Comparison of ENCODE assay signal across 11 cellular contexts in the genomic region with DNA sequence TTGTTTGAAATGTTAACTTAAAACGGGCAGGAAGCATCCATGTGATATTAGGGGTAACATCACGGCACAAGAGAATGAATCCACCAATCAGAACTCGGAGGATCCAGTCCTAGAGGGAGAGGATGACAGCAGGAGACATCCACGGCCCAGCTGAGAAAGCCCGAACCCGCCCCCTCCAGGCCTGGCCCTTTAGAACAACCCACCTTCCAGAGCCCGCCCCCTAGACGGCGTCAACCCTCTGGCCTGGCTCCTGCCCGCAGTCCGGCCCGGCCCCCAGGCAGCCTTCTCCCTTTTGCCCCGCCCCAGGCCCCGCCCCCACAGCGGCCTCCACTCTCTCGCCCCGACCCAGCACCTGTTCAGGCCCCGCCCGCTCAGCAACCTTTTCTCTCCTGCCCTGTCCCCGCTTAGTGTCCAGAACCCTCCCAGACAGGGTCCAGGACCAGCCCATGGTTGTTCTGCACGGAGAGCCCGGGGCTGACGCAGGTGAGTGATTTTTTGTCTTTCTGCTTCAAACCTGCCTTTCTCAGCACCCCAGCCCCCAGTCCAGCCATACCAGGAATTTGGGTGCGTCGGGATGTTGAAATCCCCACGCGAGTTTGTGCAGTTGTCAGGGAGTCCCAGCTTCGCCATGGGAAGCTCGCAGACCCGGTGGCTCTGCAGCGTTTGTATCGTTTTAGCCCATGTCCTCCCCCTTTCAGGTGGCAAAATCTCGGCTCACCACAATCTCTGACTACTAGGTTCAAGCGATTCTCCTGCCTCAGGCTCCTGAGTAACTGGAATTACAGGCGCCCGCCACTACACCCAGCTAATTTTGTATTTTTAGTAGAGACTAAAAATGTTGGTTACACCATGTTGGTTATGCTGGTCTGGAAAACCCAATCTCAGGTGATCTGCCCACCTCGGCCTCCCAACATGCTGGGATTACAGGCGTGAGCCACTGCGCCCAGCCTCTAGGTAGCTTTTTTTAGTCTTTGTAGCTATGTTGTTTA. TPM values are rescaled to one million over a fixed set of nuclear protein-coding genes. Genes with fewer than 3 reads are reported as not detected.
A peak's percentile ranks its signal among the peaks of the same experiment; 100 is the strongest.
DNase-seq lines count a peak whose midpoint lies in the region; ATAC-seq, FAIRE-seq and TF ChIP-seq lines count a peak whose summit lies in the region.
"Had no signal": no experiment of that assay in that cellular context is flagged by ENCODE, and none has a peak within 500 bp of the region (broad histone marks: within the 10 kb centered on the region; RNA-seq: fewer than 3 reads in every experiment).

No MANE protein-coding gene starts in this region.

- WGBS in HUES64 = 77% methylated on average over 38 of the region's 39 CpGs
- WGBS in K562 (ENCODE audit: insufficient coverage, low coverage, missing lambda C conversion rate) = 91% methylated on average over 26 of the region's 39 CpGs
- 40 to 84% methylated on average over 39 of the region's 39 CpGs for WGBS in sigmoid colon, 2 donors

- H3K27ac ChIP-seq in HUES64 (ENCODE audit: low read depth, low read length) (no peak overlapping the region), K562 (ENCODE audit: extremely low read depth, low read depth, low read length) (no peak overlapping the region), iPS-18a (ENCODE audit: low read length) (no peak overlapping the region), sigmoid colon (no peak overlapping the region)
- H3K27ac ChIP-seq: suprapubic skin had no signal

- no peak for TF ChIP-seq CTCF in K562 (IDR thresholded peaks at IDR 0.05 in 2 of 3, conservative IDR thresholded peaks at IDR 0.05 in 1 of 3; ENCODE audit: insufficient read depth in 2 of 3, low read depth in 1 of 3, low read length in 3 of 3)
- no peak for TF ChIP-seq CTCF in sigmoid colon (IDR thresholded peaks at IDR 0.05)

- TF ChIP-seq EP300 in K562 (IDR thresholded peaks at IDR 0.05; ENCODE audit: low read length) (no peak), sigmoid colon (IDR thresholded peaks at IDR 0.05) (no peak)

- FAIRE-seq in K562 (lab: Jason Lieb, UNC) = no peak

- H3K4me3 ChIP-seq in HUES64 (ENCODE audit: low read length) (peak overlapping the region; percentile 43), K562 (no peak overlapping the region), iPS-18a (ENCODE audit: low read length) (peak overlapping the region; percentile 47), sigmoid colon (no peak overlapping the region)
- H3K4me3 ChIP-seq: suprapubic skin had no signal

- DNase-seq in K562 (ENCODE audit: extremely low read depth in 1 of 4, low spot score in 3 of 4) (peak; percentile 12 to 26 (median 20)), sigmoid colon (peak; percentile 69), GF-D8 (lab: John Stamatoyannopoulos, UW) (no peak)
- DNase-seq: activated B cell treated with CpG ODN at 0.5 μM for 24 hours; activated naive CD4-positive, alpha-beta T cell treated with anti-CD3 and anti-CD28 coated beads, Interleukin-2, amount 50 U/mL, for 16 hours had no signal

- intact Hi-C loops in K562 (cut with micrococcal nuclease) (no loop called here), sigmoid colon (cut with DNase I) (no loop called here)

- no peaks in the 10 kb centered on the region for H3K27me3 ChIP-seq in HUES64 (ENCODE audit: insufficient read depth, low read length)
- no peaks in the 10 kb centered on the region for H3K27me3 ChIP-seq in K562 (ENCODE audit: control insufficient read depth in 2 of 2, insufficient read depth in 2 of 2, low read length in 2 of 2)
- no peaks in the 10 kb centered on the region for H3K27me3 ChIP-seq in iPS-18a (ENCODE audit: control insufficient read depth, insufficient read depth, low read length)
- no peaks in the 10 kb centered on the region for H3K27me3 ChIP-seq in sigmoid colon
- H3K27me3 ChIP-seq: suprapubic skin had no signal

- no peaks in the 10 kb centered on the region for H3K9me1 ChIP-seq in K562 (ENCODE audit: control insufficient read depth, insufficient read depth, low read length)

- ATAC-seq in K562 (no peak), GM21737 (IDR thresholded peaks at IDR 0.05; ENCODE audit: unreplicated experiment) (no peak), GM18870 (IDR thresholded peaks at IDR 0.05; ENCODE audit: unreplicated experiment) (no peak), GM18498 (IDR thresholded peaks at IDR 0.05; ENCODE audit: unreplicated experiment) (no peak)

- peaks cover 37% of the 10 kb centered on the region for H3K9me3 ChIP-seq in HUES64 (ENCODE audit: insufficient read depth, low read depth, low read length)
- H3K9me3 ChIP-seq in K562 (replicated peaks; ENCODE audit: control insufficient read depth, insufficient read depth, low read depth, low read length) = peaks cover 30% of the 10 kb centered on the region
- peaks cover 26% of the 10 kb centered on the region for H3K9me3 ChIP-seq in iPS-18a (ENCODE audit: control insufficient read depth, low read depth, low read length)
- peaks cover 14 to 46% (median 36%) of the 10 kb centered on the region in 4 donors for H3K9me3 ChIP-seq in sigmoid colon

- no TSS peak for BruUV-seq in K562 (replicated peaks; lab: Mats Ljungman, UMichigan)

- no peak for TF ChIP-seq RAD21 in K562 (CRISPR knock-in tag; conservative IDR thresholded peaks at IDR 0.05 in 1 of 2, IDR thresholded peaks at IDR 0.05 in 1 of 2)

- in situ Hi-C loops in K562 (cut with MboI) = no loop called here

- POLR2A ChIA-PET in K562 (lab: Yijun Ruan, JAX) = no interaction called here

- H3K9ac ChIP-seq in HUES64 (ENCODE audit: low read depth, low read length) = no peak overlapping the region
- no peak overlapping the region for H3K9ac ChIP-seq in K562 (ENCODE audit: insufficient read depth in 1 of 2, low read depth in 2 of 2, low read length in 2 of 2)
- no peak overlapping the region for H3K9ac ChIP-seq in iPS-18a (ENCODE audit: low read length)

- H3K4me1 ChIP-seq in HUES64 (ENCODE audit: insufficient read depth, low read length) (peaks cover 27% of the 10 kb centered on the region), K562 (replicated peaks in 1 of 2; ENCODE audit: control insufficient read depth in 2 of 2, insufficient read depth in 2 of 2, low read length in 2 of 2) (peaks cover 0 to 8% of the 10 kb centered on the region in 2 experiments; a peak in 2 of 5 replicates), iPS-18a (ENCODE audit: control insufficient read depth, low read depth, low read length) (peaks cover 13% of the 10 kb centered on the region), sigmoid colon (peaks cover 0 to 9% (median 7%) of the 10 kb centered on the region in 4 donors)

- no peak overlapping the region for H3K4me2 ChIP-seq in K562 (ENCODE audit: insufficient read depth, low read length)

- no peak overlapping the region for H2AFZ ChIP-seq in K562 (ENCODE audit: low read depth, low read length)

- H3K79me2 ChIP-seq in K562 (ENCODE audit: control insufficient read depth, insufficient read depth, low read length) = peaks cover 8% of the 10 kb centered on the region

- TF ChIP-seq POLR2A in K562 (conservative IDR thresholded peaks at IDR 0.05) (no peak), sigmoid colon (IDR thresholded peaks at IDR 0.05) (no peak)

- CTCF ChIA-PET in K562 (lab: Yijun Ruan, JAX; ENCODE audit: low intra/inter-chr PET ratio) = no interaction called here

- H3K36me3 ChIP-seq in HUES64 (ENCODE audit: insufficient read depth, low read length) (peaks cover 29% of the 10 kb centered on the region), K562 (ENCODE audit: control insufficient read depth, insufficient read depth, low read length) (peaks cover 17% of the 10 kb centered on the region), iPS-18a (ENCODE audit: control insufficient read depth, low read depth, low read length) (peaks cover 21% of the 10 kb centered on the region), sigmoid colon (peaks cover 10 to 26% (median 19%) of the 10 kb centered on the region in 4 donors)

- no peaks in the 10 kb centered on the region for H4K20me1 ChIP-seq in K562 (replicated peaks; ENCODE audit: control insufficient read depth, insufficient read depth, low read length)

RNA-seq across cellular contexts. Expression of gene ZNF816, which starts 16.1 kb away (rescaled TPM):
- 8.7 TPM for polyA plus RNA-seq in HUES64 (2013, experiment 1 of 2)
- 8.5 TPM for polyA plus RNA-seq in HUES64 (2013, experiment 2 of 2)
- total RNA-seq in K562 (2011; cell fraction: chromatin; rRNA removed; ENCODE audit: low replicate concordance) = 30.0 and 80.9 TPM in 2 replicates
- 20.5 and 22.0 TPM in 2 replicates for total RNA-seq in K562 (2011; cell fraction: nucleolus; rRNA removed)
- 27.3 and 32.6 TPM in 2 replicates for total RNA-seq in K562 (2011; cell fraction: nucleoplasm; rRNA removed)
- total RNA-seq in K562 (2014; rRNA removed) = 10.7 and 11.3 TPM in 2 replicates
- 23.4 and 24.0 TPM in 2 replicates for total RNA-seq in K562 (2014; rRNA removed; fragmentation: Illumina TruSeq; extraction: Trizol)
- total RNA-seq in K562 (2015; rRNA removed; fragmentation: Illumina TruSeq; extraction: Trizol) = 19.3 and 23.3 TPM in 2 replicates
- total RNA-seq in K562 (2021) = 12.0 and 15.5 TPM in 2 replicates
- polyA plus RNA-seq in K562 (2011; rRNA removed) = 18.0 and 18.8 TPM in 2 replicates
- 4.3 and 9.0 TPM in 2 replicates for polyA plus RNA-seq in K562 (2011; cell fraction: cytosol; rRNA removed)
- polyA plus RNA-seq in K562 (2011; cell fraction: nucleus; rRNA removed) = 11.3 and 15.3 TPM in 2 replicates
- polyA plus RNA-seq in K562 (2012) = 7.6 and 7.8 TPM in 2 replicates
- 13.0 and 13.1 TPM in 2 replicates for polyA plus RNA-seq in K562 (2014; fragmentation: Illumina TruSeq; extraction: Trizol)
- 10 to 100 TPM; 11.1 to 17.0 TPM for polyA plus RNA-seq in K562 (2014; fragmentation: Nextera tagmentation; extraction: Ambion mirVana)
- 6.6 and 8.6 TPM in 2 replicates for polyA plus RNA-seq in K562 (2014; rRNA removed)
- 30.0 and 35.9 TPM in 2 replicates for polyA minus RNA-seq in K562 (2011; rRNA and poly(A)+ RNA removed)
- 12.1 and 19.6 TPM in 2 replicates for polyA minus RNA-seq in K562 (2011; cell fraction: cytosol; rRNA and poly(A)+ RNA removed)
- polyA minus RNA-seq in K562 (2011; cell fraction: nucleus; rRNA and poly(A)+ RNA removed) = 8.2 and 20.2 TPM in 2 replicates
- total RNA-seq in sigmoid colon = 1 to 10 TPM; 3.6 to 8.4 (median 6.1) TPM
- 1 to 10 TPM; 4.6 to 7.2 (median 5.4) TPM for polyA plus RNA-seq in sigmoid colon

RNA-seq across cellular contexts. Expression of gene ZNF888, which starts 23.4 kb away (rescaled TPM):
- polyA plus RNA-seq in HUES64 (2013, experiment 1 of 2) = 4.9 TPM
- polyA plus RNA-seq in HUES64 (2013, experiment 2 of 2) = 5.3 TPM
- 11.0 and 36.0 TPM in 2 replicates for total RNA-seq in K562 (2011; cell fraction: chromatin; rRNA removed; ENCODE audit: low replicate concordance)
- total RNA-seq in K562 (2011; cell fraction: nucleolus; rRNA removed) = 7.5 and 10.3 TPM in 2 replicates
- 12.6 and 13.6 TPM in 2 replicates for total RNA-seq in K562 (2011; cell fraction: nucleoplasm; rRNA removed)
- total RNA-seq in K562 (2014; rRNA removed) = 6.9 and 8.9 TPM in 2 replicates
- 13.3 and 15.5 TPM in 2 replicates for total RNA-seq in K562 (2014; rRNA removed; fragmentation: Illumina TruSeq; extraction: Trizol)
- 12.1 TPM in 2 replicates for total RNA-seq in K562 (2015; rRNA removed; fragmentation: Illumina TruSeq; extraction: Trizol)
- total RNA-seq in K562 (2021) = 8.3 and 10.7 TPM in 2 replicates
- polyA plus RNA-seq in K562 (2011; rRNA removed) = 9.6 and 12.5 TPM in 2 replicates
- 2.2 and 4.6 TPM in 2 replicates for polyA plus RNA-seq in K562 (2011; cell fraction: cytosol; rRNA removed)
- 7.9 and 8.3 TPM in 2 replicates for polyA plus RNA-seq in K562 (2011; cell fraction: nucleus; rRNA removed)
- polyA plus RNA-seq in K562 (2012) = 7.5 and 8.1 TPM in 2 replicates
- 9.9 and 10.1 TPM in 2 replicates for polyA plus RNA-seq in K562 (2014; fragmentation: Illumina TruSeq; extraction: Trizol)
- polyA plus RNA-seq in K562 (2014; fragmentation: Nextera tagmentation; extraction: Ambion mirVana) = 1 to 10 TPM; 1.6 to 2.7 TPM
- 4.5 and 5.9 TPM in 2 replicates for polyA plus RNA-seq in K562 (2014; rRNA removed)
- 40.2 and 44.6 TPM in 2 replicates for polyA minus RNA-seq in K562 (2011; rRNA and poly(A)+ RNA removed)
- polyA minus RNA-seq in K562 (2011; cell fraction: cytosol; rRNA and poly(A)+ RNA removed) = 10.2 and 14.1 TPM in 2 replicates
- 7.1 and 13.7 TPM in 2 replicates for polyA minus RNA-seq in K562 (2011; cell fraction: nucleus; rRNA and poly(A)+ RNA removed)
- 1 to 10 TPM; 1.8 to 3.9 (median 3.6) TPM for total RNA-seq in sigmoid colon
- polyA plus RNA-seq in sigmoid colon = 1 to 10 TPM; 1.8 to 5.0 (median 4.6) TPM

RNA-seq across cellular contexts. Expression of gene ZNF320, which starts 49.2 kb away (rescaled TPM):
- 13.9 TPM for polyA plus RNA-seq in HUES64 (2013, experiment 1 of 2)
- 17.0 TPM for polyA plus RNA-seq in HUES64 (2013, experiment 2 of 2)
- total RNA-seq in K562 (2011; cell fraction: chromatin; rRNA removed; ENCODE audit: low replicate concordance) = 55.5 and 61.4 TPM in 2 replicates
- 37.0 and 39.7 TPM in 2 replicates for total RNA-seq in K562 (2011; cell fraction: nucleolus; rRNA removed)
- 68.2 and 105 TPM in 2 replicates for total RNA-seq in K562 (2011; cell fraction: nucleoplasm; rRNA removed)
- total RNA-seq in K562 (2014; rRNA removed) = 7.7 and 8.3 TPM in 2 replicates
- total RNA-seq in K562 (2014; rRNA removed; fragmentation: Illumina TruSeq; extraction: Trizol) = 14.6 and 16.1 TPM in 2 replicates
- 11.4 and 11.7 TPM in 2 replicates for total RNA-seq in K562 (2015; rRNA removed; fragmentation: Illumina TruSeq; extraction: Trizol)
- 11.9 and 14.2 TPM in 2 replicates for total RNA-seq in K562 (2021)
- polyA plus RNA-seq in K562 (2011; rRNA removed) = 25.4 and 25.6 TPM in 2 replicates
- polyA plus RNA-seq in K562 (2011; cell fraction: cytosol; rRNA removed) = 17.0 and 19.1 TPM in 2 replicates
- 30.1 and 33.0 TPM in 2 replicates for polyA plus RNA-seq in K562 (2011; cell fraction: nucleus; rRNA removed)
- polyA plus RNA-seq in K562 (2012) = 6.8 and 8.5 TPM in 2 replicates
- polyA plus RNA-seq in K562 (2014; fragmentation: Illumina TruSeq; extraction: Trizol) = 8.3 and 11.4 TPM in 2 replicates
- 1 to 10 TPM; 5.4 to 6.5 TPM for polyA plus RNA-seq in K562 (2014; fragmentation: Nextera tagmentation; extraction: Ambion mirVana)
- 11.0 and 15.6 TPM in 2 replicates for polyA plus RNA-seq in K562 (2014; rRNA removed)
- polyA minus RNA-seq in K562 (2011; rRNA and poly(A)+ RNA removed) = 12.1 and 14.5 TPM in 2 replicates
- 8.3 and 17.6 TPM in 2 replicates for polyA minus RNA-seq in K562 (2011; cell fraction: cytosol; rRNA and poly(A)+ RNA removed)
- polyA minus RNA-seq in K562 (2011; cell fraction: nucleus; rRNA and poly(A)+ RNA removed) = 12.3 and 13.2 TPM in 2 replicates
- total RNA-seq in sigmoid colon = 10 to 100 TPM in 3 of 4 donors, 1 to 10 TPM in 1; 9.0 to 21.8 (median 15.0) TPM
- polyA plus RNA-seq in sigmoid colon = 1 to 10 TPM; 1.4 to 8.5 (median 6.6) TPM

Comparison
In these comparisons a context has a peak if more than half of its experiments do, and no peak if none do; other contexts are left out.
1. H3K4me3 ChIP-seq: peak in HUES64 (single experiment) and iPS-18a (single experiment); none in K562 (single experiment) and sigmoid colon (0 of 4).